8 cellular contexts compared by ENCODE assay signal in genomic region chr9:111481885-111482636, GRCh38. TPM values are rescaled to one million over a fixed set of nuclear protein-coding genes. Genes with fewer than 3 reads are reported as not detected.
A peak's percentile ranks its signal among the peaks of the same experiment; 100 is the strongest.
DNase-seq lines count a peak whose midpoint lies in the region; ATAC-seq lines count a peak whose summit lies in the region.

No MANE protein-coding gene starts in this region.

- peaks cover 9 to 10% of the 10 kb centered on the region in 2 donors for H3K4me1 ChIP-seq in mucosa of rectum (ENCODE audit: control insufficient read depth in 2 of 2, insufficient read depth in 2 of 2, low read length in 2 of 2)

- peak overlapping the region; percentile 92 for H3K27ac Mint-ChIP-seq in activated T-cell treated with anti-CD3 and anti-CD28 coated beads, Interleukin-2, amount 50 U/mL, for 24 hours

- peaks cover 46% of the 10 kb centered on the region for H3K4me1 Mint-ChIP-seq in activated T-cell treated with anti-CD3 and anti-CD28 coated beads, Interleukin-2, amount 50 U/mL, for 24 hours (ENCODE audit: low read depth)

- H3K9me3 ChIP-seq in mucosa of rectum (ENCODE audit: control insufficient read depth in 2 of 2, low read length in 2 of 2) = no peaks in the 10 kb centered on the region

- peaks cover 30% of the 10 kb centered on the region for H3K36me3 Mint-ChIP-seq in activated T-cell treated with anti-CD3 and anti-CD28 coated beads, Interleukin-2, amount 50 U/mL, for 24 hours (ENCODE audit: low read depth)

- peak overlapping the region; percentile 84 to 96 for H3K27ac ChIP-seq in mucosa of rectum (ENCODE audit: low read depth in 2 of 2, low read length in 2 of 2)

- H3K4me3 ChIP-seq in mucosa of rectum (ENCODE audit: low read length in 2 of 2) = peak overlapping the region; percentile 88 to 92

- no peaks in the 10 kb centered on the region for H3K36me3 ChIP-seq in mucosa of rectum (ENCODE audit: control insufficient read depth in 2 of 2, insufficient read depth in 2 of 2, low read length in 2 of 2)

- H3K4me3 Mint-ChIP-seq in activated T-cell treated with anti-CD3 and anti-CD28 coated beads, Interleukin-2, amount 50 U/mL, for 24 hours = peak overlapping the region; percentile 85

- ATAC-seq in GM21390 (IDR thresholded peaks at IDR 0.05; ENCODE audit: unreplicated experiment) (no peak), GM21367 (IDR thresholded peaks at IDR 0.05; ENCODE audit: unreplicated experiment) (no peak), sciatic nerve (no peak)

- H3K9me3 Mint-ChIP-seq in activated T-cell treated with anti-CD3 and anti-CD28 coated beads, Interleukin-2, amount 50 U/mL, for 24 hours = no peaks in the 10 kb centered on the region

- no peaks in the 10 kb centered on the region for H3K27me3 Mint-ChIP-seq in activated T-cell treated with anti-CD3 and anti-CD28 coated beads, Interleukin-2, amount 50 U/mL, for 24 hours

- H3K27me3 ChIP-seq in mucosa of rectum (ENCODE audit: control insufficient read depth in 2 of 2, insufficient read depth in 2 of 2, low read length in 2 of 2) = no peaks in the 10 kb centered on the region

- intact Hi-C loops in sciatic nerve (cut with DNase I) = no loop called here

- DNase-seq in activated T-cell treated with anti-CD3 and anti-CD28 coated beads, Interleukin-2, amount 50 U/mL, for 24 hours = no peak
- no peak for DNase-seq in activated T-cell treated with anti-CD3 and anti-CD28 coated beads, Interleukin-2, amount 50 U/mL, for 48 hours
- DNase-seq in NCI-H82 (lab: John Stamatoyannopoulos, UW) (peak; percentile 72), cerebellum (ENCODE audit: low spot score) (peak; percentile 11), sciatic nerve (ENCODE audit: low spot score) (no peak)

- peak overlapping the region; percentile 9 to 78 for H3K9ac ChIP-seq in mucosa of rectum (ENCODE audit: low read depth in 1 of 2, low read length in 2 of 2)

RNA-seq across cellular contexts. Expression of gene ECPAS, which starts 2.1 kb away (rescaled TPM):
- 89.0 TPM for total RNA-seq in cerebellum
- total RNA-seq in sciatic nerve = 101 TPM

RNA-seq across cellular contexts. Expression of gene ZNF483, which starts 42.9 kb away (rescaled TPM):
- 41.5 TPM for total RNA-seq in cerebellum
- 20.1 TPM for total RNA-seq in sciatic nerve

Comparison
In these comparisons a context has a peak if more than half of its experiments do, and no peak if none do; other contexts are left out.
1. DNase-seq: peak in NCI-H82 (single experiment) and cerebellum (single experiment); none in activated T-cell treated with anti-CD3 and anti-CD28 coated beads, Interleukin-2, amount 50 U/mL, for 24 hours (single experiment), activated T-cell treated with anti-CD3 and anti-CD28 coated beads, Interleukin-2, amount 50 U/mL, for 48 hours (0 of 2) and sciatic nerve (single experiment).